ENCODE assay signal across 1 cellular context in the genomic region with DNA sequence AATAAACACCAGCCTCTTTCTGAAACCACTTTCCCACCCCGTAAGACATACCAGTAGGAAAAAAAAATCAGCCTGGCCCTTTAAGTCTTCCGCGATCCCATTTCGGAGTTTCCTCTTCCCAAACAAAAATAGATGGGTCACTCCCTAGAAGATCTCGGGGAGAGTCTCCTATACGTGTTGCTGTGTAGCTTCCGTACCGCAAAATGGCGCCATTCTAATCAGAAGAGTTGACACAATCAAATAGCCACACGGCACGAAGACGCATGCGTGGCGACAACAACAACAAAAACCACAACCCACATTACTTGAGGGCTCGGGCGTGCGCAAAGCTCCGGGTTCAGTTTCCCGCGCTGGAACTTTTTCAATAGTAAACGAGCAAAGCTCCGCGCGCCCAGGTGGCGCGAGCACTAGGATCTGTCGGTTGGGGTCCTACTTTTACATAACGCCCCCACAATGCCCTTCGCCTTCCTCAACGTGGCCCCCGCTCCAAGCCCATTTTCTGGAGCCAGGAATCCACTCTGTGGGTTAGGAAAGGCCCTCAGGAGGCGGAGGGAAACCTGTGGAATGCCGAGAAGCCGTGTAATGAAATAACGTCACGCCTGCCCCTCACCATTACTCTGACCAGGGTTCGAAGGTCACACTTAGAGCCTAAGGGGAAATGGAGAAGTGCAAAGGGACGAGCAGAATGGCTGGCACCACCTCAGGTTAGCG.
TF ChIP-seq lines count a peak whose summit lies in the region.

A gene (minus strand): TSS at position 208 of the 711 bp plus-strand sequence. CDS start 519 bp downstream, outside the sequence.

TF ChIP-seq in HepG2, 621 proteins besides CTCF, POLR2A, EP300 and RAD21 (continued from another document and continues in another):
- TF ChIP-seq, protein P1, sequence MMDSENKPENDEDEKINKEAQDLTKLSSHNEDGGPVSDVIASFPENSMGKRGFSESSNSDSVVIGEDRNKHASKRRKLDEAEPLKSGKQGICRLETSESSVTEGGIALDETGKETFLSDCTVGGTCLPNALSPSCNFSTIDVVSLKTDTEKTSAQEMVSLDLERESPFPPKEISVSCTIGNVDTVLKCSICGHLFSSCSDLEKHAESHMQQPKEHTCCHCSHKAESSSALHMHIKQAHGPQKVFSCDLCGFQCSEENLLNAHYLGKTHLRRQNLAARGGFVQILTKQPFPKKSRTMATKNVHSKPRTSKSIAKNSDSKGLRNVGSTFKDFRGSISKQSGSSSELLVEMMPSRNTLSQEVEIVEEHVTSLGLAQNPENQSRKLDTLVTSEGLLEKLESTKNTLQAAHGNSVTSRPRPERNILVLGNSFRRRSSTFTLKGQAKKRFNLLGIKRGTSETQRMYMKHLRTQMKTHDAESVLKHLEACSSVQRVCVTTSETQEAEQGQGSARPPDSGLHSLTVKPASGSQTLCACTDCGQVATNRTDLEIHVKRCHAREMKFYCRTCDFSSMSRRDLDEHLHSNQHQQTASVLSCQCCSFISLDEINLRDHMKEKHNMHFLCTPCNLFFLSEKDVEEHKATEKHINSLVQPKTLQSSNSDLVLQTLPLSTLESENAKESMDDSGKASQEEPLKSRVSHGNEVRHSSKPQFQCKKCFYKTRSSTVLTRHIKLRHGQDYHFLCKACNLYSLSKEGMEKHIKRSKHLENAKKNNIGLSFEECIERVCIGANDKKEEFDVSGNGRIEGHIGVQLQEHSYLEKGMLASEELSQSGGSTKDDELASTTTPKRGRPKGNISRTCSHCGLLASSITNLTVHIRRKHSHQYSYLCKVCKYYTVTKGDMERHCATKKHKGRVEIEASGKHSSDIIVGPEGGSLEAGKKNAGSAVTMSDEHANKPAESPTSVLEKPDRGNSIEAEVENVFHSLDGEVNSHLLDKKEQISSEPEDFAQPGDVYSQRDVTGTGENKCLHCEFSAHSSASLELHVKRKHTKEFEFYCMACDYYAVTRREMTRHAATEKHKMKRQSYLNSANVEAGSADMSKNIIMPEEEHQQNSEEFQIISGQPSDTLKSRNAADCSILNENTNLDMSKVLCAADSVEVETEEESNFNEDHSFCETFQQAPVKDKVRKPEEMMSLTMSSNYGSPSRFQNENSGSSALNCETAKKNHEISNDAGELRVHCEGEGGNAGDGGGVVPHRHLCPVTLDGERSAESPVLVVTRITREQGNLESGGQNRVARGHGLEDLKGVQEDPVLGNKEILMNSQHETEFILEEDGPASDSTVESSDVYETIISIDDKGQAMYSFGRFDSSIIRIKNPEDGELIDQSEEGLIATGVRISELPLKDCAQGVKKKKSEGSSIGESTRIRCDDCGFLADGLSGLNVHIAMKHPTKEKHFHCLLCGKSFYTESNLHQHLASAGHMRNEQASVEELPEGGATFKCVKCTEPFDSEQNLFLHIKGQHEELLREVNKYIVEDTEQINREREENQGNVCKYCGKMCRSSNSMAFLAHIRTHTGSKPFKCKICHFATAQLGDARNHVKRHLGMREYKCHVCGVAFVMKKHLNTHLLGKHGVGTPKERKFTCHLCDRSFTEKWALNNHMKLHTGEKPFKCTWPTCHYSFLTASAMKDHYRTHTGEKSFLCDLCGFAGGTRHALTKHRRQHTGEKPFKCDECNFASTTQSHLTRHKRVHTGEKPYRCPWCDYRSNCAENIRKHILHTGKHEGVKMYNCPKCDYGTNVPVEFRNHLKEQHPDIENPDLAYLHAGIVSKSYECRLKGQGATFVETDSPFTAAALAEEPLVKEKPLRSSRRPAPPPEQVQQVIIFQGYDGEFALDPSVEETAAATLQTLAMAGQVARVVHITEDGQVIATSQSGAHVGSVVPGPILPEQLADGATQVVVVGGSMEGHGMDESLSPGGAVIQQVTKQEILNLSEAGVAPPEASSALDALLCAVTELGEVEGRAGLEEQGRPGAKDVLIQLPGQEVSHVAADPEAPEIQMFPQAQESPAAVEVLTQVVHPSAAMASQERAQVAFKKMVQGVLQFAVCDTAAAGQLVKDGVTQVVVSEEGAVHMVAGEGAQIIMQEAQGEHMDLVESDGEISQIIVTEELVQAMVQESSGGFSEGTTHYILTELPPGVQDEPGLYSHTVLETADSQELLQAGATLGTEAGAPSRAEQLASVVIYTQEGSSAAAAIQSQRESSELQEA (CRISPR knock-in tag; IDR thresholded peaks at IDR 0.05; ENCODE audit: not compliant biosample characterization): no peak
- TF ChIP-seq ZNF616 (CRISPR knock-in tag; IDR thresholded peaks at IDR 0.05; ENCODE audit: low read depth) (0 out of 2 replicates have a peak, but pooled peaks have one; percentile 63), ZNF782 (CRISPR knock-in tag; IDR thresholded peaks at IDR 0.05; ENCODE audit: borderline replicate concordance) (no peak), ZNF879 (CRISPR knock-in tag; IDR thresholded peaks at IDR 0.05) (no peak), ZNF605 (CRISPR knock-in tag; IDR thresholded peaks at IDR 0.05) (peak; percentile 85), MTF1 (CRISPR knock-in tag; IDR thresholded peaks at IDR 0.05) (peak; percentile 68; the same call in 1 of the 2 replicates), SOX5 (CRISPR knock-in tag; IDR thresholded peaks at IDR 0.05; ENCODE audit: borderline replicate concordance) (no peak; the same call in 1 of the 2 replicates), ELF4 (CRISPR knock-in tag; IDR thresholded peaks at IDR 0.05; ENCODE audit: borderline replicate concordance) (no peak), MXI1 (IDR thresholded peaks at IDR 0.05; ENCODE audit: borderline replicate concordance, low read depth, low read length) (peak; percentile 90; the same call in 2 of the 3 replicates), ZKSCAN1 (IDR thresholded peaks at IDR 0.05; ENCODE audit: low read length) (no peak), FLYWCH1 (CRISPR knock-in tag; IDR thresholded peaks at IDR 0.05) (no peak), CCAR2 (optimal IDR thresholded peaks at IDR 0.05; ENCODE audit: low read depth, low read length) (peak; percentile 34), AHR (CRISPR knock-in tag; IDR thresholded peaks at IDR 0.05) (no peak), ZNF841 (CRISPR knock-in tag; IDR thresholded peaks at IDR 0.05; ENCODE audit: borderline replicate concordance) (no peak; the same call in 1 of the 2 replicates), ZNF850 (CRISPR knock-in tag; conservative IDR thresholded peaks at IDR 0.05) (no peak), BORCS8-MEF2B (CRISPR knock-in tag; IDR thresholded peaks at IDR 0.05) (no peak), ZNF484 (CRISPR knock-in tag; IDR thresholded peaks at IDR 0.05; ENCODE audit: borderline replicate concordance, low read depth) (no peak), GTF3A (CRISPR knock-in tag; conservative IDR thresholded peaks at IDR 0.05) (no peak), ZNF446 (CRISPR knock-in tag; IDR thresholded peaks at IDR 0.05) (0 out of 2 replicates have a peak, but pooled peaks have one; percentile 41), PRMT3 (CRISPR knock-in tag; IDR thresholded peaks at IDR 0.05; ENCODE audit: borderline replicate concordance, low read depth) (no peak; the same call in none of the 2 replicates), ZC3H13 (CRISPR knock-in tag; IDR thresholded peaks at IDR 0.05) (peak; percentile 95), ZNF510 (CRISPR knock-in tag; IDR thresholded peaks at IDR 0.05; ENCODE audit: low read depth) (no peak; the same call in 1 of the 2 replicates), NCOA5 (CRISPR knock-in tag; IDR thresholded peaks at IDR 0.05) (no peak), ZNF607 (CRISPR knock-in tag; IDR thresholded peaks at IDR 0.05; ENCODE audit: borderline replicate concordance) (peak; percentile 92; the same call in 1 of the 2 replicates), NR2F1 (CRISPR knock-in tag; IDR thresholded peaks at IDR 0.05) (0 out of 4 replicates have a peak, but pooled peaks of 1 of the 2 experiments have one; percentile 17), ARID2 (CRISPR knock-in tag; IDR thresholded peaks at IDR 0.05; ENCODE audit: borderline replicate concordance) (no peak), ZNF776 (CRISPR knock-in tag; IDR thresholded peaks at IDR 0.05) (no peak; the same call in 1 of the 2 replicates), SP2 (CRISPR knock-in tag; IDR thresholded peaks at IDR 0.05) (0 out of 2 replicates have a peak, but pooled peaks have one; percentile 0), GZF1 (CRISPR knock-in tag; IDR thresholded peaks at IDR 0.05) (no peak), ZNF451 (CRISPR knock-in tag; IDR thresholded peaks at IDR 0.05) (peak; percentile 9; the same call in 1 of the 2 replicates)
- TF ChIP-seq, protein P2, sequence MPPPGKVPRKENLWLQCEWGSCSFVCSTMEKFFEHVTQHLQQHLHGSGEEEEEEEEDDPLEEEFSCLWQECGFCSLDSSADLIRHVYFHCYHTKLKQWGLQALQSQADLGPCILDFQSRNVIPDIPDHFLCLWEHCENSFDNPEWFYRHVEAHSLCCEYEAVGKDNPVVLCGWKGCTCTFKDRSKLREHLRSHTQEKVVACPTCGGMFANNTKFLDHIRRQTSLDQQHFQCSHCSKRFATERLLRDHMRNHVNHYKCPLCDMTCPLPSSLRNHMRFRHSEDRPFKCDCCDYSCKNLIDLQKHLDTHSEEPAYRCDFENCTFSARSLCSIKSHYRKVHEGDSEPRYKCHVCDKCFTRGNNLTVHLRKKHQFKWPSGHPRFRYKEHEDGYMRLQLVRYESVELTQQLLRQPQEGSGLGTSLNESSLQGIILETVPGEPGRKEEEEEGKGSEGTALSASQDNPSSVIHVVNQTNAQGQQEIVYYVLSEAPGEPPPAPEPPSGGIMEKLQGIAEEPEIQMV (CRISPR knock-in tag; IDR thresholded peaks at IDR 0.05; ENCODE audit: low read depth): peak; percentile 58; the same call in 1 of the 2 replicates
- TF ChIP-seq, protein P3, sequence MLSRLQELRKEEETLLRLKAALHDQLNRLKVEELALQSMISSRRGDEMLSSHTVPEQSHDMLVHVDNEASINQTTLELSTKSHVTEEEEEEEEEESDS (CRISPR knock-in tag; IDR thresholded peaks at IDR 0.05; ENCODE audit: borderline replicate concordance): 0 out of 2 replicates have a peak, but pooled peaks have one; percentile 23
- TF ChIP-seq, protein P4, sequence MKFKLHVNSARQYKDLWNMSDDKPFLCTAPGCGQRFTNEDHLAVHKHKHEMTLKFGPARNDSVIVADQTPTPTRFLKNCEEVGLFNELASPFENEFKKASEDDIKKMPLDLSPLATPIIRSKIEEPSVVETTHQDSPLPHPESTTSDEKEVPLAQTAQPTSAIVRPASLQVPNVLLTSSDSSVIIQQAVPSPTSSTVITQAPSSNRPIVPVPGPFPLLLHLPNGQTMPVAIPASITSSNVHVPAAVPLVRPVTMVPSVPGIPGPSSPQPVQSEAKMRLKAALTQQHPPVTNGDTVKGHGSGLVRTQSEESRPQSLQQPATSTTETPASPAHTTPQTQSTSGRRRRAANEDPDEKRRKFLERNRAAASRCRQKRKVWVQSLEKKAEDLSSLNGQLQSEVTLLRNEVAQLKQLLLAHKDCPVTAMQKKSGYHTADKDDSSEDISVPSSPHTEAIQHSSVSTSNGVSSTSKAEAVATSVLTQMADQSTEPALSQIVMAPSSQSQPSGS (CRISPR knock-in tag; IDR thresholded peaks at IDR 0.05): no peak; the same call in 1 of the 2 replicates
- TF ChIP-seq, protein P5, sequence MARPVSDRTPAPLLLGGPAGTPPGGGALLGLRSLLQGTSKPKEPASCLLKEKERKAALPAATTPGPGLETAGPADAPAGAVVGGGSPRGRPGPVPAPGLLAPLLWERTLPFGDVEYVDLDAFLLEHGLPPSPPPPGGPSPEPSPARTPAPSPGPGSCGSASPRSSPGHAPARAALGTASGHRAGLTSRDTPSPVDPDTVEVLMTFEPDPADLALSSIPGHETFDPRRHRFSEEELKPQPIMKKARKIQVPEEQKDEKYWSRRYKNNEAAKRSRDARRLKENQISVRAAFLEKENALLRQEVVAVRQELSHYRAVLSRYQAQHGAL (CRISPR knock-in tag; IDR thresholded peaks at IDR 0.05; ENCODE audit: not compliant biosample characterization): no peak
- TF ChIP-seq, protein P6, sequence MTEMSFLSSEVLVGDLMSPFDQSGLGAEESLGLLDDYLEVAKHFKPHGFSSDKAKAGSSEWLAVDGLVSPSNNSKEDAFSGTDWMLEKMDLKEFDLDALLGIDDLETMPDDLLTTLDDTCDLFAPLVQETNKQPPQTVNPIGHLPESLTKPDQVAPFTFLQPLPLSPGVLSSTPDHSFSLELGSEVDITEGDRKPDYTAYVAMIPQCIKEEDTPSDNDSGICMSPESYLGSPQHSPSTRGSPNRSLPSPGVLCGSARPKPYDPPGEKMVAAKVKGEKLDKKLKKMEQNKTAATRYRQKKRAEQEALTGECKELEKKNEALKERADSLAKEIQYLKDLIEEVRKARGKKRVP (CRISPR knock-in tag; IDR thresholded peaks at IDR 0.05): no peak; a peak in 2 of 4 replicates
- TF ChIP-seq, protein P7, sequence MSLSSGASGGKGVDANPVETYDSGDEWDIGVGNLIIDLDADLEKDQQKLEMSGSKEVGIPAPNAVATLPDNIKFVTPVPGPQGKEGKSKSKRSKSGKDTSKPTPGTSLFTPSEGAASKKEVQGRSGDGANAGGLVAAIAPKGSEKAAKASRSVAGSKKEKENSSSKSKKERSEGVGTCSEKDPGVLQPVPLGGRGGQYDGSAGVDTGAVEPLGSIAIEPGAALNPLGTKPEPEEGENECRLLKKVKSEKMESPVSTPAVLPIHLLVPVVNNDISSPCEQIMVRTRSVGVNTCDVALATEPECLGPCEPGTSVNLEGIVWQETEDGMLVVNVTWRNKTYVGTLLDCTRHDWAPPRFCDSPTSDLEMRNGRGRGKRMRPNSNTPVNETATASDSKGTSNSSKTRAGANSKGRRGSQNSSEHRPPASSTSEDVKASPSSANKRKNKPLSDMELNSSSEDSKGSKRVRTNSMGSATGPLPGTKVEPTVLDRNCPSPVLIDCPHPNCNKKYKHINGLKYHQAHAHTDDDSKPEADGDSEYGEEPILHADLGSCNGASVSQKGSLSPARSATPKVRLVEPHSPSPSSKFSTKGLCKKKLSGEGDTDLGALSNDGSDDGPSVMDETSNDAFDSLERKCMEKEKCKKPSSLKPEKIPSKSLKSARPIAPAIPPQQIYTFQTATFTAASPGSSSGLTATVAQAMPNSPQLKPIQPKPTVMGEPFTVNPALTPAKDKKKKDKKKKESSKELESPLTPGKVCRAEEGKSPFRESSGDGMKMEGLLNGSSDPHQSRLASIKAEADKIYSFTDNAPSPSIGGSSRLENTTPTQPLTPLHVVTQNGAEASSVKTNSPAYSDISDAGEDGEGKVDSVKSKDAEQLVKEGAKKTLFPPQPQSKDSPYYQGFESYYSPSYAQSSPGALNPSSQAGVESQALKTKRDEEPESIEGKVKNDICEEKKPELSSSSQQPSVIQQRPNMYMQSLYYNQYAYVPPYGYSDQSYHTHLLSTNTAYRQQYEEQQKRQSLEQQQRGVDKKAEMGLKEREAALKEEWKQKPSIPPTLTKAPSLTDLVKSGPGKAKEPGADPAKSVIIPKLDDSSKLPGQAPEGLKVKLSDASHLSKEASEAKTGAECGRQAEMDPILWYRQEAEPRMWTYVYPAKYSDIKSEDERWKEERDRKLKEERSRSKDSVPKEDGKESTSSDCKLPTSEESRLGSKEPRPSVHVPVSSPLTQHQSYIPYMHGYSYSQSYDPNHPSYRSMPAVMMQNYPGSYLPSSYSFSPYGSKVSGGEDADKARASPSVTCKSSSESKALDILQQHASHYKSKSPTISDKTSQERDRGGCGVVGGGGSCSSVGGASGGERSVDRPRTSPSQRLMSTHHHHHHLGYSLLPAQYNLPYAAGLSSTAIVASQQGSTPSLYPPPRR (CRISPR knock-in tag; IDR thresholded peaks at IDR 0.05; ENCODE audit: borderline replicate concordance): no peak; the same call in 1 of the 2 replicates
- TF ChIP-seq, protein P8, sequence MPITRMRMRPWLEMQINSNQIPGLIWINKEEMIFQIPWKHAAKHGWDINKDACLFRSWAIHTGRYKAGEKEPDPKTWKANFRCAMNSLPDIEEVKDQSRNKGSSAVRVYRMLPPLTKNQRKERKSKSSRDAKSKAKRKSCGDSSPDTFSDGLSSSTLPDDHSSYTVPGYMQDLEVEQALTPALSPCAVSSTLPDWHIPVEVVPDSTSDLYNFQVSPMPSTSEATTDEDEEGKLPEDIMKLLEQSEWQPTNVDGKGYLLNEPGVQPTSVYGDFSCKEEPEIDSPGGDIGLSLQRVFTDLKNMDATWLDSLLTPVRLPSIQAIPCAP (CRISPR knock-in tag; IDR thresholded peaks at IDR 0.05; ENCODE audit: low read depth): no peak
